Comparison of ENCODE assay signal across 22 cellular contexts in the genomic region with DNA sequence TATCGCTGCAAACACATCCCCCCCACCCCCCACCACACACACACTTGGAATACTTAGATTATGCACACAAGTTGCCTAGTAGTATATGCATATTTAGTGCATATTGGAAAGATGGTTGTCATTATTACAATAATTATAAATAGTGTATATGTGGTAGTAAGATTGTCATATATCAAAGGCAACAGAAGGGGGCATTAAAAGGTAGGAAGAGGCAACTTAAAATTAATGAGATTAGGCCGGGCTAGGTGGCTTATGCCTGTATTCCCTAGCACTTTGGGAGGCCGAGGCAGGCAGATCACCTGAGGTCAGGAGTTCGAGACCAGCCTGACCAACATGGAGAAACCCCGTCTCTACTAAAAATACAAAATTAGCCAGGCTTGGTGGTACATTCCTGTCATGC. TPM values are rescaled to one million over a fixed set of nuclear protein-coding genes. Genes with fewer than 3 reads are reported as not detected.
DNase-seq lines count a peak whose midpoint lies in the region; ATAC-seq and TF ChIP-seq lines count a peak whose summit lies in the region.
"Had no signal": no experiment of that assay in that cellular context is flagged by ENCODE, and none has a peak within 500 bp of the region (broad histone marks: within the 10 kb centered on the region; RNA-seq: fewer than 3 reads in every experiment).

No MANE protein-coding gene starts in this region.

- no peak overlapping the region for H4K8ac ChIP-seq in H9 (replicated peaks; ENCODE audit: insufficient read length, low read depth, low read length)

- H4K20me1 ChIP-seq in H9 (ENCODE audit: control insufficient read depth, insufficient read depth, insufficient read length) (no peaks in the 10 kb centered on the region), OCI-LY1 (ENCODE audit: insufficient read depth, low read length) (no peaks in the 10 kb centered on the region)
- H4K20me1 ChIP-seq: BLaER1 had no signal

- no peaks in the 10 kb centered on the region; the same call in 1 of the 2 replicates for H3K27me3 ChIP-seq in H9 (ENCODE audit: insufficient read depth, low read length)
- H3K27me3 ChIP-seq in OCI-LY1 (ENCODE audit: insufficient read depth, low read length) = no peaks in the 10 kb centered on the region
- H3K27me3 ChIP-seq: BLaER1, SJSA1 had no signal

- no peak overlapping the region for H2BK12ac ChIP-seq in H9 (ENCODE audit: insufficient read length, low read depth, low read length)

- H3K9ac ChIP-seq in H9 (ENCODE audit: extremely low read depth, insufficient read length, low read length) (no peak overlapping the region), OCI-LY1 (ENCODE audit: low read length) (no peak overlapping the region)
- H3K9ac ChIP-seq: BLaER1 had no signal

- H3K56ac ChIP-seq in H9 (ENCODE audit: insufficient read length, low read depth, low read length) = no peak overlapping the region

- no peak overlapping the region for H4K91ac ChIP-seq in H9 (ENCODE audit: insufficient read length, low read depth, low read length)

- no peaks in the 10 kb centered on the region for H3F3A ChIP-seq in OCI-LY1 (ENCODE audit: insufficient read depth, low read length)

- H3K27me3 Mint-ChIP-seq in H9 (ENCODE audit: low read depth) = no peaks in the 10 kb centered on the region

- H3K4me1 ChIP-seq in H9 (ENCODE audit: insufficient read depth, low read length) (no peaks in the 10 kb centered on the region), OCI-LY1 (ENCODE audit: insufficient read depth, low read length, severe bottlenecking) (no peaks in the 10 kb centered on the region)
- H3K4me1 ChIP-seq: SJSA1 had no signal

- H2BK15ac ChIP-seq in H9 (ENCODE audit: low read depth, low read length) = no peak overlapping the region

- H3K79me1 ChIP-seq in H9 (ENCODE audit: insufficient read depth, low read depth, low read length, poor library complexity, severe bottlenecking) = no peaks in the 10 kb centered on the region

- no peak overlapping the region for H2AK5ac ChIP-seq in H9 (ENCODE audit: insufficient read length, low read length)

- H3K23me2 ChIP-seq in H9 (ENCODE audit: insufficient read length, low read depth, low read length, poor library complexity, severe bottlenecking) = no peaks in the 10 kb centered on the region

- H2BK20ac ChIP-seq in H9 (ENCODE audit: low read depth, low read length, poor library complexity, severe bottlenecking) = peak overlapping the region; percentile 83

- H2BK5ac ChIP-seq in H9 (ENCODE audit: insufficient read length, low read length) = no peak overlapping the region

- H3K79me2 ChIP-seq in H9 (ENCODE audit: insufficient read depth, low read length) = no peaks in the 10 kb centered on the region
- no peaks in the 10 kb centered on the region for H3K79me2 ChIP-seq in OCI-LY1 (ENCODE audit: insufficient read depth, low read length)

- H3K4me2 ChIP-seq in H9 (ENCODE audit: insufficient read depth, insufficient read length, low read length) = no peak overlapping the region
- H3K4me2 ChIP-seq in OCI-LY1 (ENCODE audit: low read length) = no peak overlapping the region
- H3K4me2 ChIP-seq: BLaER1 had no signal

- H3K4ac ChIP-seq in H9 (ENCODE audit: low read depth, low read length) = no peak overlapping the region

- H2AFZ ChIP-seq in H9 (ENCODE audit: low read length) (no peak overlapping the region), OCI-LY1 (ENCODE audit: low read length) (no peak overlapping the region)

- H3K4me3 ChIP-seq in AG10803 (ENCODE audit: low read length) = no peak overlapping the region
- H3K4me3 ChIP-seq in OCI-LY1 (ENCODE audit: low read depth, low read length, poor library complexity, severe bottlenecking) = no peak overlapping the region
- H3K4me3 ChIP-seq in fibroblast of mammary gland (ENCODE audit: control insufficient read depth, low read depth, low read length) = no peak overlapping the region
- H3K4me3 ChIP-seq: BLaER1, GM12878, SJSA1 had no signal

- no peak overlapping the region for H3K18ac ChIP-seq in H9 (ENCODE audit: insufficient read length, low read depth, low read length)

- H3K9me2 ChIP-seq in OCI-LY1 (ENCODE audit: low read depth, low read length) = no peaks in the 10 kb centered on the region

- no peak overlapping the region for H3K23ac ChIP-seq in H9 (ENCODE audit: insufficient read length, low read depth, low read length)

- no CpG with 5 or more reads among the region's 5 CpGs for WGBS in H9 (ENCODE audit: extremely low coverage, insufficient read length, low lambda C conversion rate)

- no peak overlapping the region for H3K4me3 Mint-ChIP-seq in H9
- H3K4me3 Mint-ChIP-seq: CD8-positive, alpha-beta T cell; T-helper 2 cell treated with Interferon-gamma antibody and Interleukin-4, amounts not matched to agents 5 μg/mL and 100 μg/mL, for 36 hours had no signal

- peaks cover 5 to 6% of the 10 kb centered on the region in 2 experiments; a peak in 3 of 4 replicates for H3K4me1 Mint-ChIP-seq in H9

- peaks cover 2 to 6% of the 10 kb centered on the region in 2 experiments; a peak in 2 of 5 replicates for H3K9me3 Mint-ChIP-seq in H9
- H3K9me3 Mint-ChIP-seq: CD8-positive, alpha-beta T cell; T-helper 2 cell treated with Interferon-gamma antibody and Interleukin-4, amounts not matched to agents 5 μg/mL and 100 μg/mL, for 36 hours had no signal

- H3K27ac Mint-ChIP-seq in H9 = no peak overlapping the region
- H3K27ac Mint-ChIP-seq: CD8-positive, alpha-beta T cell; T-helper 2 cell treated with Interferon-gamma antibody and Interleukin-4, amounts not matched to agents 5 μg/mL and 100 μg/mL, for 36 hours had no signal

- peaks cover 0 to 5% (median 2%) of the 10 kb centered on the region in 3 experiments; a peak in 3 of 7 replicates for H3K36me3 Mint-ChIP-seq in H9 (ENCODE audit: insufficient read depth in 1 of 3, low read depth in 3 of 3)
- H3K36me3 Mint-ChIP-seq: CD8-positive, alpha-beta T cell had no signal

- no peaks in the 10 kb centered on the region for H3K9me3 ChIP-seq in H9 (ENCODE audit: control insufficient read depth, low read depth, low read length)
- no peaks in the 10 kb centered on the region for H3K9me3 ChIP-seq in OCI-LY1 (ENCODE audit: low read length)
- H3K9me3 ChIP-seq: BLaER1, SJSA1 had no signal

- ATAC-seq in HG02763 (IDR thresholded peaks at IDR 0.05; ENCODE audit: unreplicated experiment) (no peak), omental fat pad (ENCODE audit: low FRiP score) (no peak), GM19467 (IDR thresholded peaks at IDR 0.05; ENCODE audit: unreplicated experiment) (no peak)
- ATAC-seq: CD8-positive, alpha-beta T cell; GM12878; PC-3 had no signal

- H3K14ac ChIP-seq in H9 (ENCODE audit: insufficient read depth, low read length) = no peak overlapping the region

- no peak overlapping the region for H3K27ac ChIP-seq in H9 (ENCODE audit: insufficient read length, low read depth, low read length)
- no peak overlapping the region for H3K27ac ChIP-seq in OCI-LY1 (ENCODE audit: low read depth, low read length, poor library complexity, severe bottlenecking)
- H3K27ac ChIP-seq: BLaER1, RWPE1, SJSA1 had no signal

- no peak overlapping the region for H4K5ac ChIP-seq in H9 (ENCODE audit: insufficient read length, low read depth, low read length)

- H3K36me3 ChIP-seq in OCI-LY1 (ENCODE audit: insufficient read depth, low read length) = no peaks in the 10 kb centered on the region
- H3K36me3 ChIP-seq: BLaER1, SJSA1 had no signal

- no peak overlapping the region for H2BK120ac ChIP-seq in H9 (ENCODE audit: low read depth, low read length, poor library complexity, severe bottlenecking)

- TF ChIP-seq CTCF in AG10803 (conservative IDR thresholded peaks at IDR 0.05; ENCODE audit: low read length) (peak; percentile 15; the same call in 1 of the 2 replicates), H9 (conservative IDR thresholded peaks at IDR 0.05) (no peak), OCI-LY1 (IDR thresholded peaks at IDR 0.05; ENCODE audit: low read length) (0 out of 2 replicates have a peak, but pooled peaks have one; percentile 10), fibroblast of mammary gland (conservative IDR thresholded peaks at IDR 0.05; ENCODE audit: control insufficient read depth, insufficient read depth, low read depth, low read length) (peak; percentile 17), omental fat pad (IDR thresholded peaks at IDR 0.05) (no peak)

- no peak overlapping the region for H3T11ph ChIP-seq in H9 (ENCODE audit: low read length)

- DNase-seq in AG10803 (ENCODE audit: low read depth) (peak; percentile 11), H9 (no peak), fibroblast of mammary gland (ENCODE audit: low read depth) (peak; percentile 24), A172 (ENCODE audit: low spot score) (no peak), omental fat pad (ENCODE audit: low spot score) (no peak)
- DNase-seq: CD8-positive, alpha-beta T cell; DMS79; GDM1; NCI-H1092; NCI-H2107; NCI-H345; NCI-H69; PC-3; SW 1271 had no signal

RNA-seq across cellular contexts. Expression of a gene that starts 52.1 kb away (rescaled TPM):
- total RNA-seq in H9 (2021) = 0.22 TPM in 1 of 2 replicates, not detected in the other
- not detected in 2 replicates for total RNA-seq in A172 (2014; rRNA removed; shearing (Covaris generic))
- total RNA-seq in omental fat pad = 1 to 10 TPM in 3 of 4 donors, under 1 TPM in 1; 0.72 to 7.1 (median 3.1) TPM
- total RNA-seq: CD8-positive, alpha-beta T cell; GM12878; PC-3 had no signal

Comparison
In these comparisons a context has a peak if more than half of its experiments do, and no peak if none do; other contexts are left out.
1. DNase-seq: peak in AG10803 (single experiment) and fibroblast of mammary gland (single experiment); none in H9 (single experiment), A172 (single experiment) and omental fat pad (single experiment).
2. CTCF ChIP-seq: peak in AG10803 (single experiment), OCI-LY1 (single experiment) and fibroblast of mammary gland (single experiment); none in H9 (single experiment) and omental fat pad (0 of 3).